In the genomic region with DNA sequence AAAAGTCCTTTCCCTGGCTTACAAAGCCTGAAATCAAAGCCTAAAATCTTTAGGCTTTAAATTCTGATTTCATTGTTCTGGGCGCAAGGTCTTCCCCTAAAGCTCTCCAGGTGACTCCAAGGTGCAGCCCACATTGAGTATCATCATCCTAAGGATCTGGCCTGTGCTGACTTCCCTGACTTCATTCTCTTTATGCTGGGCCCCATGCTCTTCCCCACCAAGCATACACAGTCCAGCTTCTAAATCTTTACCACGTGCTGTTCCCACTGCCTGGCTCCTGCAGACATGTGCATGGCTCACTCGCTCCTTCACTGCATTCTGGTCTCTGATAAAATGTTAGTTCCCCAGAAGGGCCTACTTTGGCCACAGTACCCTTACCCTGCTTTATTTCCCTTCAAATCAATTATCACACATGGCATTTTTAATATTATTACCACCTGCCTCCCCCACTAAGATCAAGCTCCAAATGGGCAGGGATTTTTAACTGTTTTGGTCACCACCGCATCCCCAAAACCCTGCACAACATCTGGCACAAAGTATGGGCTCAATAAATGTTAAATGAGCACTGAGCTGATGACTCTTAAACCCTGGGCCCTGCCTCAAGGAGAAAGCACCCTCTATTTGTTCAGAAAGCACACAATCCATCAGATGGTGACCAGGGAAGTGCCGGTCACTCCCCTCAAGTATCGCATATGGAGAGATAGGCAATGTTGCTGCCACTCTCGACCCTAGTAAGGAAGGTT, we compare ENCODE assay signal across 12 cellular contexts. TPM values are rescaled to one million over a fixed set of nuclear protein-coding genes. Genes with fewer than 3 reads are reported as not detected.
DNase-seq lines count a peak whose midpoint lies in the region; ATAC-seq and TF ChIP-seq lines count a peak whose summit lies in the region.
"Had no signal": no experiment of that assay in that cellular context is flagged by ENCODE, and none has a peak within 500 bp of the region (broad histone marks: within the 10 kb centered on the region; RNA-seq: fewer than 3 reads in every experiment).

No MANE protein-coding gene starts in this region.

- peak overlapping the region; percentile 37 for H3K4me3 Mint-ChIP-seq in activated CD4-positive, alpha-beta T cell treated with anti-CD3 and anti-CD28 coated beads, Interleukin-2, amount 10 ng/mL, durations not matched to agents 7 days and 5 days
- H3K4me3 Mint-ChIP-seq in central memory CD8-positive, alpha-beta T cell: peak overlapping the region; percentile 59

- H3K9me3 Mint-ChIP-seq in activated CD4-positive, alpha-beta T cell treated with anti-CD3 and anti-CD28 coated beads, Interleukin-2, amount 10 ng/mL, durations not matched to agents 7 days and 5 days: no peaks in the 10 kb centered on the region
- H3K9me3 Mint-ChIP-seq in central memory CD8-positive, alpha-beta T cell: no peaks in the 10 kb centered on the region

- no peak for TF ChIP-seq CTCF in OCI-LY1 (IDR thresholded peaks at IDR 0.05; ENCODE audit: low read length)

- no peak overlapping the region for H2AFZ ChIP-seq in OCI-LY1 (ENCODE audit: low read length)

- H3K36me3 Mint-ChIP-seq in activated CD4-positive, alpha-beta T cell treated with anti-CD3 and anti-CD28 coated beads, Interleukin-2, amount 10 ng/mL, durations not matched to agents 7 days and 5 days (ENCODE audit: low read depth): peaks cover 21% of the 10 kb centered on the region
- peaks cover 34% of the 10 kb centered on the region for H3K36me3 Mint-ChIP-seq in central memory CD8-positive, alpha-beta T cell (ENCODE audit: insufficient read depth)

- POLR2A ChIA-PET in activated CD4-positive, alpha-beta T cell treated with anti-CD3 and anti-CD28 coated beads, Interleukin-2, amount 10 ng/mL, durations not matched to agents 7 days and 5 days (lab: Charles Lee): interaction anchor here (0.9 kb wide), 1 partner anchor 9 kb away, joined by 3 read pairs; a partner anchor contains a TSS

- H3K27ac Mint-ChIP-seq in activated CD4-positive, alpha-beta T cell treated with anti-CD3 and anti-CD28 coated beads, Interleukin-2, amount 10 ng/mL, durations not matched to agents 7 days and 5 days: peak overlapping the region; percentile 87
- peak overlapping the region; percentile 48 for H3K27ac Mint-ChIP-seq in central memory CD8-positive, alpha-beta T cell (ENCODE audit: low read depth)

- 0 out of 2 replicates have a peak, but pooled peaks cover 3% of the 10 kb centered on the region for H4K20me1 ChIP-seq in OCI-LY1 (ENCODE audit: insufficient read depth, low read length)

- H3K36me3 ChIP-seq in OCI-LY1 (ENCODE audit: insufficient read depth, low read length): peaks cover 36% of the 10 kb centered on the region
- H3K36me3 ChIP-seq in skeletal muscle satellite cell (ENCODE audit: insufficient read depth, low read length): peaks cover 20% of the 10 kb centered on the region

- no peak for DNase-seq in activated CD4-positive, alpha-beta T cell treated with anti-CD3 and anti-CD28 coated beads, Interleukin-2, amount 10 ng/mL, durations not matched to agents 7 days and 5 days
- no peak for DNase-seq in activated CD4-positive, alpha-beta T cell treated with anti-CD3 and anti-CD28 coated beads, Interleukin-2, amount 50 U/mL, for 4 hours
- DNase-seq in central memory CD8-positive, alpha-beta T cell (ENCODE audit: low spot score in 2 of 2): no peak
- DNase-seq in NCI-H1694 (lab: John Stamatoyannopoulos, UW) (no peak), NCI-H1105 treated with DMSO at 0.1 percent for 48 hours (lab: John Stamatoyannopoulos, UW) (no peak), superior temporal gyrus (ENCODE audit: extremely low spot score) (no peak)
- DNase-seq: activated CD4-positive, alpha-beta T cell treated with anti-CD3 and anti-CD28 coated beads, Interleukin-2, amount 50 U/mL, for 48 hours; left lung; NCI-H187 treated with DMSO at 0.1 percent for 48 hours had no signal

- CTCF ChIA-PET in activated CD4-positive, alpha-beta T cell treated with anti-CD3 and anti-CD28 coated beads, Interleukin-2, amount 10 ng/mL, durations not matched to agents 7 days and 5 days (lab: Charles Lee): interaction anchor here (0.9 to 4.7 kb wide), 11 partner anchors 9 to 169 kb away, joined by 3 to 31 read pairs (median 6); a partner anchor contains a TSS

- no peaks in the 10 kb centered on the region for H3K27me3 Mint-ChIP-seq in activated CD4-positive, alpha-beta T cell treated with anti-CD3 and anti-CD28 coated beads, Interleukin-2, amount 10 ng/mL, durations not matched to agents 7 days and 5 days
- no peaks in the 10 kb centered on the region for H3K27me3 Mint-ChIP-seq in central memory CD8-positive, alpha-beta T cell

- H3K4me3 ChIP-seq in OCI-LY1 (ENCODE audit: low read depth, low read length, poor library complexity, severe bottlenecking): no peak overlapping the region
- peak overlapping the region; percentile 68 for H3K4me3 ChIP-seq in skeletal muscle satellite cell (ENCODE audit: low read length)

- no peaks in the 10 kb centered on the region for H3F3A ChIP-seq in OCI-LY1 (ENCODE audit: insufficient read depth, low read length)

- H3K4me2 ChIP-seq in OCI-LY1 (ENCODE audit: low read length) (peak overlapping the region; percentile 18; the same call in 1 of the 2 replicates), skeletal muscle satellite cell (ENCODE audit: low read length) (peak overlapping the region; percentile 81)

- no peaks in the 10 kb centered on the region for H3K9me2 ChIP-seq in OCI-LY1 (ENCODE audit: low read depth, low read length)

- no peaks in the 10 kb centered on the region for H3K27me3 ChIP-seq in OCI-LY1 (ENCODE audit: insufficient read depth, low read length)
- no peaks in the 10 kb centered on the region for H3K27me3 ChIP-seq in skeletal muscle satellite cell (ENCODE audit: control insufficient read depth, insufficient read depth, low read length)
- H3K27me3 ChIP-seq: left lung, right atrium auricular region had no signal

- no peak overlapping the region for H3K27ac ChIP-seq in OCI-LY1 (ENCODE audit: low read depth, low read length, poor library complexity, severe bottlenecking)
- H3K27ac ChIP-seq: left lung had no signal

- H3K9ac ChIP-seq in OCI-LY1 (ENCODE audit: low read length): peak overlapping the region; percentile 15; the same call in 1 of the 2 replicates
- peak overlapping the region; percentile 75 for H3K9ac ChIP-seq in skeletal muscle satellite cell (ENCODE audit: low read depth, low read length)

- H3K4me1 Mint-ChIP-seq in activated CD4-positive, alpha-beta T cell treated with anti-CD3 and anti-CD28 coated beads, Interleukin-2, amount 10 ng/mL, durations not matched to agents 7 days and 5 days: peaks cover 50% of the 10 kb centered on the region
- H3K4me1 Mint-ChIP-seq in central memory CD8-positive, alpha-beta T cell: peaks cover 64% of the 10 kb centered on the region

- H3K4me1 ChIP-seq in OCI-LY1 (ENCODE audit: insufficient read depth, low read length, severe bottlenecking): peaks cover 36% of the 10 kb centered on the region
- peaks cover 35% of the 10 kb centered on the region for H3K4me1 ChIP-seq in skeletal muscle satellite cell (ENCODE audit: control insufficient read depth, insufficient read depth, low read length)

- H3K9me3 ChIP-seq in OCI-LY1 (ENCODE audit: low read length) (no peaks in the 10 kb centered on the region), skeletal muscle satellite cell (replicated peaks; ENCODE audit: low read length) (no peaks in the 10 kb centered on the region)
- H3K9me3 ChIP-seq: left lung, right atrium auricular region had no signal

- peaks cover 57% of the 10 kb centered on the region for H3K79me2 ChIP-seq in OCI-LY1 (ENCODE audit: insufficient read depth, low read length)

- no peak for ATAC-seq in central memory CD8-positive, alpha-beta T cell (replicated peaks; ENCODE audit: extremely low read depth, poor library complexity, severe bottlenecking)
- ATAC-seq: left lung had no signal

RNA-seq across cellular contexts. Expression of a gene that starts 3.3 kb away (rescaled TPM):
- total RNA-seq in activated CD4-positive, alpha-beta T cell treated with anti-CD3 and anti-CD28 coated beads, Interleukin-2, amount 10 ng/mL, durations not matched to agents 7 days and 5 days: 100 to 1,000 TPM; 330 to 377 TPM
- total RNA-seq in skeletal muscle satellite cell (2012; rRNA removed): 201 and 243 TPM in 2 replicates

RNA-seq across cellular contexts. Expression of a gene that starts 8.9 kb away (rescaled TPM):
- 10 to 100 TPM; 10.9 to 11.5 TPM for total RNA-seq in activated CD4-positive, alpha-beta T cell treated with anti-CD3 and anti-CD28 coated beads, Interleukin-2, amount 10 ng/mL, durations not matched to agents 7 days and 5 days
- total RNA-seq in skeletal muscle satellite cell (2012; rRNA removed): 7.0 and 10.1 TPM in 2 replicates
